18 cellular contexts compared by ENCODE assay signal in the genomic region with DNA sequence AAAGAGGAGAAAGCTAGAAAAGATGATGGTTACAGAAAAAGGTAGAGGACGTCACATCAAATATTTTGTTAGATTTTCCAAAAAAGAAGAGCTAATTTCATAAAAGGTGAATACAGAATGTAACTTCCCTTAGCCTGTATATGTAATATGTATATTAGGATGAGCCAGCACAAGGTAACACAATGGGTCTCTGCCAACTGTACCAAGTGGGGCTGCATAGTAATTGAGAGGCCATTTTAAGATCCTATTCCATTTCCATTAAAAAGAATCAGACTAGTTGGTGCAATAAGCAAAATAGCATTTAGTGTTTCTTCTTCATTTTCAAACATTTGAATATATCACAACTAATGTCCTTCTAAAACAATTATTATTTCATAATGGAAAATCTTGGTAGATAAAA.
"Had no signal": no experiment of that assay in that cellular context is flagged by ENCODE, and none has a peak within 500 bp of the region (broad histone marks: within the 10 kb centered on the region; RNA-seq: fewer than 3 reads in every experiment).

No MANE protein-coding gene starts in this region.

- H3K27ac ChIP-seq: heart right ventricle, prostate gland, right atrium auricular region, upper lobe of right lung had no signal

- H3K36me3 ChIP-seq: colonic mucosa, heart right ventricle, prostate gland, right atrium auricular region, upper lobe of right lung had no signal

- H3K27me3 ChIP-seq: colonic mucosa, heart right ventricle, right atrium auricular region, upper lobe of right lung had no signal

- DNase-seq: activated CD4-positive, alpha-beta memory T cell treated with anti-CD3 and anti-CD28 coated beads for 36 hours; activated CD8-positive, alpha-beta memory T cell treated with anti-CD3 and anti-CD28 coated beads, Interleukin-2, amount 10 ng/mL, durations not matched to agents 7 days and 5 days; activated naive CD8-positive, alpha-beta T cell treated with anti-CD3 and anti-CD28 coated beads for 36 hours; amniotic stem cell; colonic mucosa; heart right ventricle; immature natural killer cell; left cardiac atrium; mesendoderm; naive thymus-derived CD8-positive, alpha-beta T cell; stimulated activated CD4-positive, alpha-beta T cell treated with anti-CD3 and anti-CD28 coated beads, Interleukin-12 subunit alpha, Interleukin-12 subunit beta, amount 100 ng/mL, for 4 hours; stimulated activated CD4-positive, alpha-beta T cell treated with anti-CD3 and anti-CD28 coated beads, Interleukin-1b, Interleukin-23, amount 100 ng/mL, for 48 hours; stimulated activated CD8-positive, alpha-beta memory T cell treated with anti-CD3 and anti-CD28 coated beads, Interleukin-4, amount 100 ng/mL, for 48 hours; stimulated activated naive CD4-positive, alpha-beta T cell; upper lobe of right lung had no signal

- H3K4me3 ChIP-seq: colonic mucosa, heart right ventricle, prostate gland, right atrium auricular region, upper lobe of right lung had no signal

- H3K9me3 ChIP-seq: colonic mucosa, heart right ventricle, prostate gland, right atrium auricular region, upper lobe of right lung had no signal

- ATAC-seq: activated CD8-positive, alpha-beta memory T cell treated with anti-CD3 and anti-CD28 coated beads, Interleukin-2, amount 10 ng/mL, durations not matched to agents 7 days and 5 days; esophagus mucosa; heart right ventricle; left cardiac atrium; naive thymus-derived CD8-positive, alpha-beta T cell; upper lobe of right lung had no signal

- H3K4me1 ChIP-seq: colonic mucosa, heart right ventricle, prostate gland, right atrium auricular region, upper lobe of right lung had no signal
